Comparison of ENCODE assay signal across 20 cellular contexts in the genomic region with DNA sequence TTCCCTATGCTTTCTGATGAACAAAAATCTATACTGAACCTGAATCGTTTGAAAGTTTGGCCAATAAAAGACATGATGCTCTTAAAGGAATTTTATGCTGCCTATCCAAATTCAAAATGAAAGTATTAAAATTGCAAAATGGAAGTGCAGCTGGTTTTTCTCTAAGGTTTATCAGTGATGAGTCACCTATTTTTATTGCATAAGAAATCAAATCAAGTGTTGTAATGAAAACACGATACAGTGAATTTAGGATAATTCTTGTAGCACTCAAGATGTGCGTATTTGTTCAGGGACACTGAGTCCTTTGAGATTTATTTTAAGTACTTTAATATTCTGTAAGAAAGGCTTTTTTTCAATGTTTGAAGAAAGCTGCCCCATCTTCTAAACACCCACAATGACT.
"Had no signal": no experiment of that assay in that cellular context is flagged by ENCODE, and none has a peak within 500 bp of the region (broad histone marks: within the 10 kb centered on the region; RNA-seq: fewer than 3 reads in every experiment).

No MANE protein-coding gene starts in this region.

- ATAC-seq: activated CD4-positive, CD25-positive, alpha-beta regulatory T cell treated with anti-CD3 and anti-CD28 coated beads, Interleukin-2, amount 50 U/mL, for 24 hours; activated CD8-positive, alpha-beta T cell treated with anti-CD3 and anti-CD28 coated beads, Interleukin-2, amount 10 ng/mL, durations not matched to agents 7 days and 5 days; activated naive CD8-positive, alpha-beta T cell treated with anti-CD3 and anti-CD28 coated beads, Interleukin-2, amount 50 U/mL, for 24 hours; activated T-cell treated with anti-CD3 and anti-CD28 coated beads, Interleukin-2, amount 50 U/mL, for 4 hours; left cardiac atrium; lower lobe of right lung; naive thymus-derived CD8-positive, alpha-beta T cell; pancreas; sciatic nerve; stimulated activated memory B cell treated with anti-CD40 and anti-IgM and Interleukin-4, amounts not matched to agents 10 μg/mL and 1 μg/mL and 100 μg/mL, for 72 hours; upper lobe of right lung had no signal

- FAIRE-seq: colon, pancreas had no signal

- H3K4me3 ChIP-seq: cardiac muscle cell, lower lobe of right lung, pancreas, upper lobe of right lung had no signal

- DNase-seq: activated CD4-positive, alpha-beta T cell treated with anti-CD3 and anti-CD28 coated beads, Interleukin-2, amount 10 ng/mL, durations not matched to agents 7 days and 5 days; activated CD8-positive, alpha-beta T cell treated with anti-CD3 and anti-CD28 coated beads, Interleukin-2, amount 10 ng/mL, durations not matched to agents 7 days and 5 days; activated effector memory CD4-positive, alpha-beta T cell treated with Interleukin-2 at 50 U/mL for 16 hours; activated naive CD4-positive, alpha-beta T cell treated with anti-CD3 and anti-CD28 coated beads, Interleukin-2, amount 10 ng/mL, durations not matched to agents 7 days and 5 days; activated naive CD8-positive, alpha-beta T cell treated with anti-CD3 and anti-CD28 coated beads, Interleukin-2, amount 50 U/mL, for 24 hours; activated T-cell treated with anti-CD3 and anti-CD28 coated beads, Interleukin-2, amount 50 U/mL, for 4 hours; aorta; endodermal cell; left cardiac atrium; lower lobe of right lung; naive thymus-derived CD8-positive, alpha-beta T cell; pancreas; stimulated activated CD4-positive, alpha-beta T cell treated with anti-CD3 and anti-CD28 coated beads, Interleukin-4, amount 100 ng/mL, for 4 hours; upper lobe of right lung had no signal

- H3K27ac ChIP-seq: cardiac muscle cell, epithelial cell of prostate, lower lobe of right lung, pancreas, upper lobe of right lung had no signal

- H3K27me3 ChIP-seq: cardiac muscle cell, pancreas, upper lobe of right lung had no signal

- H3K36me3 ChIP-seq: cardiac muscle cell, lower lobe of right lung, pancreas, upper lobe of right lung had no signal

- H3K4me1 ChIP-seq: lower lobe of right lung, pancreas, upper lobe of right lung had no signal
